ENCODE assay signal across 8 cellular contexts in genomic region chr9:86093788-86094555, GRCh38. TPM values are rescaled to one million over a fixed set of nuclear protein-coding genes. Genes with fewer than 3 reads are reported as not detected.
A peak's percentile ranks its signal among the peaks of the same experiment; 100 is the strongest.
DNase-seq lines count a peak whose midpoint lies in the region; ATAC-seq and TF ChIP-seq lines count a peak whose summit lies in the region.
"Had no signal": no experiment of that assay in that cellular context is flagged by ENCODE, and none has a peak within 500 bp of the region (broad histone marks: within the 10 kb centered on the region; RNA-seq: fewer than 3 reads in every experiment).

No MANE protein-coding gene starts in this region.

- peaks cover 6% of the 10 kb centered on the region; the same call in 1 of the 2 replicates for H3K79me2 ChIP-seq in H9 (ENCODE audit: insufficient read depth, low read length)

- H3K4me1 ChIP-seq in H9 (ENCODE audit: insufficient read depth, low read length): no peaks in the 10 kb centered on the region; the same call in 1 of the 2 replicates
- peaks cover 3 to 20% (median 9%) of the 10 kb centered on the region in 6 donors for H3K4me1 ChIP-seq in spleen

- H3K23me2 ChIP-seq in H9 (ENCODE audit: insufficient read length, low read depth, low read length, poor library complexity, severe bottlenecking): peaks cover 9% of the 10 kb centered on the region

- peaks cover 2% of the 10 kb centered on the region for H4K20me1 ChIP-seq in H9 (ENCODE audit: control insufficient read depth, insufficient read depth, insufficient read length)

- no peak overlapping the region for H3K18ac ChIP-seq in H9 (ENCODE audit: insufficient read length, low read depth, low read length)

- no peak overlapping the region for H4K5ac ChIP-seq in H9 (ENCODE audit: insufficient read length, low read depth, low read length)

- H3K23ac ChIP-seq in H9 (ENCODE audit: insufficient read length, low read depth, low read length): no peak overlapping the region

- TF ChIP-seq CTCF in H9 (conservative IDR thresholded peaks at IDR 0.05) (no peak), spleen (IDR thresholded peaks at IDR 0.05 in 8 of 11, conservative IDR thresholded peaks at IDR 0.05 in 3 of 11) (no peak)

- no peaks in the 10 kb centered on the region for H3K79me1 ChIP-seq in H9 (ENCODE audit: insufficient read depth, low read depth, low read length, poor library complexity, severe bottlenecking)

- DNase-seq in H9: no peak
- DNase-seq in NCI-H2029 (lab: John Stamatoyannopoulos, UW): peak; percentile 78
- no peak for DNase-seq in spleen
- no peak for DNase-seq in activated naive CD8-positive, alpha-beta T cell treated with anti-CD3 and anti-CD28 coated beads for 36 hours
- no peak for DNase-seq in AG08396 (ENCODE audit: low spot score)
- DNase-seq in GOT3 (lab: John Stamatoyannopoulos, UW): no peak
- DNase-seq: esophagus squamous epithelium had no signal

- no peak overlapping the region for H2AK5ac ChIP-seq in H9 (ENCODE audit: insufficient read length, low read length)

- peak; percentile 37 for ATAC-seq in esophagus mucosa

- H3K9ac ChIP-seq in H9 (ENCODE audit: extremely low read depth, insufficient read length, low read length): no peak overlapping the region

- no peak overlapping the region for H4K91ac ChIP-seq in H9 (ENCODE audit: insufficient read length, low read depth, low read length)

- no peaks in the 10 kb centered on the region for H3K9me3 ChIP-seq in H9 (ENCODE audit: control insufficient read depth, low read depth, low read length)
- peaks cover 0 to 5% (median 0%) of the 10 kb centered on the region in 8 donors for H3K9me3 ChIP-seq in spleen
- H3K9me3 ChIP-seq: esophagus squamous epithelium had no signal

- no peak overlapping the region for H3K14ac ChIP-seq in H9 (ENCODE audit: insufficient read depth, low read length)

- H2AFZ ChIP-seq in H9 (ENCODE audit: low read length): no peak overlapping the region

- no peak overlapping the region for H3K4me3 ChIP-seq in spleen
- H3K4me3 ChIP-seq: esophagus squamous epithelium had no signal

- intact Hi-C loops in spleen (cut with DNase I; ENCODE audit: low total_unique reads): no loop called here

- H3K27ac Mint-ChIP-seq in H9: peak overlapping the region in 1 of 3 experiments; percentile 21; a peak in 1 of 7 replicates
- H3K27ac Mint-ChIP-seq in activated naive CD8-positive, alpha-beta T cell treated with anti-CD3 and anti-CD28 coated beads for 36 hours: no peak overlapping the region

- no peaks in the 10 kb centered on the region for H3K36me3 ChIP-seq in spleen
- H3K36me3 ChIP-seq: esophagus squamous epithelium had no signal

- 0 out of 2 replicates have a peak overlapping the region, but pooled peaks have one; percentile 68 for H2BK15ac ChIP-seq in H9 (ENCODE audit: low read depth, low read length)

- no peak overlapping the region for H3K4me3 Mint-ChIP-seq in H9
- H3K4me3 Mint-ChIP-seq in activated naive CD8-positive, alpha-beta T cell treated with anti-CD3 and anti-CD28 coated beads for 36 hours: no peak overlapping the region

- H2BK12ac ChIP-seq in H9 (ENCODE audit: insufficient read length, low read depth, low read length): no peak overlapping the region

- H3K27me3 ChIP-seq in H9 (ENCODE audit: insufficient read depth, low read length): peaks cover 3% of the 10 kb centered on the region; the same call in 1 of the 2 replicates
- H3K27me3 ChIP-seq in spleen (replicated peaks in 1 of 7): peaks cover 0 to 33% (median 6%) of the 10 kb centered on the region in 7 donors

- peaks cover 29 to 36% of the 10 kb centered on the region in 2 experiments for H3K4me1 Mint-ChIP-seq in H9
- H3K4me1 Mint-ChIP-seq in activated naive CD8-positive, alpha-beta T cell treated with anti-CD3 and anti-CD28 coated beads for 36 hours: peaks cover 6% of the 10 kb centered on the region

- H3K9me3 Mint-ChIP-seq in H9: peaks cover 16 to 20% of the 10 kb centered on the region in 2 experiments
- H3K9me3 Mint-ChIP-seq in activated naive CD8-positive, alpha-beta T cell treated with anti-CD3 and anti-CD28 coated beads for 36 hours: no peaks in the 10 kb centered on the region

- no peak overlapping the region for H3K56ac ChIP-seq in H9 (ENCODE audit: insufficient read length, low read depth, low read length)

- H3K27me3 Mint-ChIP-seq in H9 (ENCODE audit: low read depth): peaks cover 6% of the 10 kb centered on the region
- H3K27me3 Mint-ChIP-seq in activated naive CD8-positive, alpha-beta T cell treated with anti-CD3 and anti-CD28 coated beads for 36 hours: peaks cover 38% of the 10 kb centered on the region

- no peak overlapping the region for H3K4ac ChIP-seq in H9 (ENCODE audit: low read depth, low read length)

- no peak overlapping the region for H2BK120ac ChIP-seq in H9 (ENCODE audit: low read depth, low read length, poor library complexity, severe bottlenecking)

- peaks cover 7 to 36% (median 16%) of the 10 kb centered on the region in 3 experiments for H3K36me3 Mint-ChIP-seq in H9 (ENCODE audit: insufficient read depth in 1 of 3, low read depth in 3 of 3)
- peaks cover 3% of the 10 kb centered on the region for H3K36me3 Mint-ChIP-seq in activated naive CD8-positive, alpha-beta T cell treated with anti-CD3 and anti-CD28 coated beads for 36 hours

- H4K8ac ChIP-seq in H9 (replicated peaks; ENCODE audit: insufficient read length, low read depth, low read length): no peak overlapping the region

- H3K4me2 ChIP-seq in H9 (ENCODE audit: insufficient read depth, insufficient read length, low read length): no peak overlapping the region

- H3T11ph ChIP-seq in H9 (ENCODE audit: low read length): no peak overlapping the region

- TF ChIP-seq POLR2A in spleen (IDR thresholded peaks at IDR 0.05): no peak

- H3K27ac ChIP-seq in H9 (ENCODE audit: insufficient read length, low read depth, low read length) (no peak overlapping the region), spleen (peak overlapping the region in 6 of 8 donors; percentile 9 to 57 (median 35))
- H3K27ac ChIP-seq: esophagus squamous epithelium had no signal

- H2BK5ac ChIP-seq in H9 (ENCODE audit: insufficient read length, low read length): no peak overlapping the region

- no CpG with 5 or more reads among the region's 8 CpGs for WGBS in H9 (ENCODE audit: extremely low coverage, insufficient read length, low lambda C conversion rate)
- WGBS in spleen, 5 donors: 62 to 76% (median 68%) methylated on average over 8 of the region's 8 CpGs

- no peak overlapping the region for H2BK20ac ChIP-seq in H9 (ENCODE audit: low read depth, low read length, poor library complexity, severe bottlenecking)

RNA-seq across cellular contexts. Expression of gene GOLM1, which starts 5.4 kb away (rescaled TPM):
- total RNA-seq in H9 (2021) (71.0 and 71.6 TPM in 2 replicates), esophagus mucosa (3.7 TPM), spleen (10 to 100 TPM; 44.5 to 76.3 (median 53.9) TPM)
- 10 to 100 TPM in 1 of 3 donors, 1 to 10 TPM in 2; 4.8 to 17.9 (median 6.7) TPM for polyA plus RNA-seq in spleen
- total RNA-seq in activated naive CD8-positive, alpha-beta T cell treated with anti-CD3 and anti-CD28 coated beads for 36 hours: 1 to 10 TPM; 5.3 to 6.4 TPM
